In the genomic region with DNA sequence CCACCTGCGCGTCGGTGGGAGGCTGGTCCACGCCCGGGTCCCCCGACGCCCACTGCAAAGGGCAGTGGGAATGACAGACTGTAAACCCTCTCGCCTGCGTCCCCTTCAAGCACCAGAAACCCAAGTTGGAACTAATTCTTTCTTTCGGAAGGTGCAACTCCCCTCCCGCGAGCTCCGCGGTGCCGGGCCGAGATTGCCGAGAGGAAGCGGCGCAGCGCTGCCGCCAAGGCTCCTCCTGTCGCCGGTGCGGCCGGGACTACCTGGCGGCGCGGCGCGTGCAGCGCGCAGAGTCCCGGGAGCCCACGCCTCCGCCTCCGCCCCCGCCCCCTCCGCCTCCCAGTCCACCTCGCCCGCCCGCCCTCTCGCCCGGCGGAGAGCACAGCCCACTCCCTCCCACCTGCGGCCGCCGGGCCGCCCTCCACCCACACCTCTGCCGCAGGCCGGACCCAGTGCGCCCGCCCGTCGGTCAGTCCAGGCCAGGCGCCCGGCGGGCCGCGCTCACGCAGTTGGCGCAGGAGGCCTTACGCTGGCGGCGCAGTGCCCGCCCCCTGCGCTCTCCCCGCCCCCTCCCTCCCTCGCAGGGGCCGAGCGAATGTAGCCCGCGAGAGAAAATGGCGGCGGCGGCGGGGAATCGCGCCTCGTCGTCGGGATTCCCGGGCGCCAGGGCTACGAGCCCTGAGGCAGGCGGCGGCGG, we compare ENCODE assay signal across 1 cellular context.
TF ChIP-seq lines count a peak whose summit lies in the region.

TSS of gene MAP3K1 (plus strand) at position 587 of the 694 bp plus-strand sequence. CDS start at position 612, 25 bp downstream.

TF ChIP-seq in GM12878, 131 proteins besides CTCF, POLR2A, EP300 and RAD21 (continued from another document):
- no peak for TF ChIP-seq IRF4 (IDR thresholded peaks at IDR 0.05; ENCODE audit: low read depth, low read length)
